11 cellular contexts compared by ENCODE assay signal in the genomic region with DNA sequence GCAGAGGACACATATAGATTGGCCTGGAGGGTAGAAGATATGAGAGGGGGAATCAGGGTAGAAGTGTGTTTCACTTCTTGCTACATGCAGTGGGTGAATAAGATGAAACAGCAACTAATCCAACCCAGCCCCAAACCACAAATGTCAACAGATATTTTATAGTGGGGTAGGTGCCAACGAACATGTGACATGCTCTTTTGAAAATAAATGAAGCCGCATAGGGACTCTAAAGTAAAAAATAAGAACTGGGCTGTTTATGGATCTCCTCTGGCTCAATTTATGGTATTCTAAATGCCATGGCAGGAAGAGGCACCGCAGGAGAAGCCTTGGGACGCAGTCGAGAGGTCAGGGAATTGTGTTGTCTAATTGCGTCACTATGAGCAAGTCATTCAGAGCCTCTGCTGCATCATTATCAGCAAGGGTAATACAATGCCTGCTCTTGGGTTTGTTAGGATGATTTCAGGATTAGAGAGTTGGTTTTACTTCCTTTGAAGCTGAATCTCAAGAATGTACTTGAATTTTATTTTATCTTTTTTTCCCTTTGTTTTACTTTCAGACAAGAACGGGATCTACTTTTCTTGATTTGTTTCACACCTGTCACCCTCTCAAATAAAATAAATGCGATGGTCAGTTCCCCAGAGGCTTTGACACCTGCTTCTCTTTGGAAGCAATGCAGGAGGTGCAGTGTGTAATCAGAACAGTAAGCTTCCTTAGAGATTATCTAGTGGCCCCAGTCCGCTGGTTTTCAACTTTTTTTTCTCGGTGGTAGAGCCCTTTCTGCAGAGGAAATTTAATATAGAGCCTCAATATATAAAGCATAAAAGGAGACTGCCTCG.
DNase-seq lines count a peak whose midpoint lies in the region; TF ChIP-seq lines count a peak whose summit lies in the region.
"Had no signal": no experiment of that assay in that cellular context is flagged by ENCODE, and none has a peak within 500 bp of the region (broad histone marks: within the 10 kb centered on the region; RNA-seq: fewer than 3 reads in every experiment).

No MANE protein-coding gene starts in this region.

- H3K9me3 Mint-ChIP-seq in chondrocyte (ENCODE audit: low read depth) = no peaks in the 10 kb centered on the region

- H3K4me3 Mint-ChIP-seq in chondrocyte (ENCODE audit: unreplicated experiment) = no peak overlapping the region

- H3K27ac Mint-ChIP-seq in chondrocyte (ENCODE audit: unreplicated experiment) = peak overlapping the region; percentile 37

- no peak for TF ChIP-seq CTCF in chondrocyte (IDR thresholded peaks at IDR 0.05)

- peaks cover 10% of the 10 kb centered on the region for H3K4me1 Mint-ChIP-seq in chondrocyte (ENCODE audit: low read depth)

- H3K36me3 Mint-ChIP-seq in chondrocyte (ENCODE audit: low read depth) = no peaks in the 10 kb centered on the region

- DNase-seq in NCI-H146 (lab: John Stamatoyannopoulos, UW) (peak; percentile 23), NCI-H146 treated with DMSO at 0.1 percent for 48 hours (lab: John Stamatoyannopoulos, UW; ENCODE audit: unreplicated experiment) (no peak), NCI-H524 (lab: John Stamatoyannopoulos, UW) (peak; percentile 7 to 67), chondrocyte (ENCODE audit: low spot score) (no peak), smooth muscle cell of the brain vasculature (ENCODE audit: low read depth, low spot score) (peak; percentile 84), nucleus accumbens (lab: John Stamatoyannopoulos, UW) (no peak), HuH-7 (ENCODE audit: low spot score) (no peak)
- DNase-seq in stimulated activated naive CD4-positive, alpha-beta T cell treated with Interleukin-2 at 50 U/mL for 16 hours (lab: John Stamatoyannopoulos, UW) = no peak
- DNase-seq: activated T-cell treated with anti-CD3 and anti-CD28 coated beads for 4 hours, Karpas-422, uterus had no signal

- H3K27me3 Mint-ChIP-seq in chondrocyte (ENCODE audit: low read depth) = no peaks in the 10 kb centered on the region

Comparison
In these comparisons a context has a peak if more than half of its experiments do, and no peak if none do; other contexts are left out.
1. DNase-seq: peak in NCI-H146 (single experiment), NCI-H524 (2 of 2) and smooth muscle cell of the brain vasculature (single experiment); none in NCI-H146 treated with DMSO at 0.1 percent for 48 hours (single experiment), chondrocyte (single experiment), nucleus accumbens (0 of 56), HuH-7 (single experiment) and stimulated activated naive CD4-positive, alpha-beta T cell treated with Interleukin-2 at 50 U/mL for 16 hours (single experiment).